37 cellular contexts compared by ENCODE assay signal in the genomic region with DNA sequence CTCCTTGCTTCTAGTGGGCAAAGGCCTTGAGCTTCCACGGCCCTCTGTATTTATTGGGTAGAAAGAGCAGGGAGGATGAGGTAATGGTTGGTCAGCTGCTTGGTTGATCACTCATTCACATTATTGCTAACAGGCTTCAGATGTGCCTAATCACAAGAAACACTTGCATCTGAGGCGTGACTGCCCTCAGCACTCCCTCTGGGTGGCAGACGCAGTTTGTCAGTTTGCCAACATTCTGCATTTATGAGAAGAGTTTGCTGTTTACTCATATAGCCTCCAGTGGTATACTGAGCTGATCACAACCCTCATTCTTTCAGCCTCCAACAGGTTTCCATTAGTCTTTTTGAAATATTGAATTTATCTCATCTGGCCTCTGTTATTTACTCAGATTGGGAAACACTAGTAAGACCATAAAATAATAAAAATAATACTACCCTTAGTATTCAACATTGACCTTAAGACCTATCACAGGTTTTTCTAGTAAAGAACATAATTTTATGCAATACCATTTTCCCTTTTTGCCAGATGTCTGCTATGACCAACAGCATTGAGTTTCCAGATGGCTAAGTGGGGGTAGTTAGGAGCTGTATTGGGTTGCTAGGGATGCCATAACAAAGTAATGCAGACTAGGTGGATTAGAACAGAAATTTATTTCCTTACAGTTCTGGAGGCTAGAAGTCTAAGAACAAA. TPM values are rescaled to one million over a fixed set of nuclear protein-coding genes. Genes with fewer than 3 reads are reported as not detected.
DNase-seq lines count a peak whose midpoint lies in the region; ATAC-seq, FAIRE-seq and TF ChIP-seq lines count a peak whose summit lies in the region.
"Had no signal": no experiment of that assay in that cellular context is flagged by ENCODE, and none has a peak within 500 bp of the region (broad histone marks: within the 10 kb centered on the region; RNA-seq: fewer than 3 reads in every experiment).

No MANE protein-coding gene starts in this region.

- intact Hi-C loops in PC-9 (cut with micrococcal nuclease; ENCODE audit: unreplicated experiment): no loop called here

- DNase-seq in DMS53 (lab: John Stamatoyannopoulos, UW) (peak; percentile 24), DMS53 treated with DMSO at 0.1 percent for 48 hours (lab: John Stamatoyannopoulos, UW; ENCODE audit: unreplicated experiment) (no peak), PC-9 (peak in 1 of 2 experiments; percentile 36), epithelial cell of proximal tubule (ENCODE audit: low read depth) (peak; percentile 2), kidney tubule cell (ENCODE audit: low spot score) (peak; percentile 59), RCC 7860 (ENCODE audit: low spot score) (no peak)
- DNase-seq in activated CD4-positive, alpha-beta memory T cell treated with anti-CD3 and anti-CD28 coated beads, Interleukin-2, amount 10 ng/mL, durations not matched to agents 7 days and 5 days: no peak
- DNase-seq: 8988T; activated B cell treated with CpG ODN at 0.5 μM for 24 hours; activated CD4-positive, alpha-beta T cell treated with anti-CD3 and anti-CD28 coated beads, Interleukin-2, amount 10 ng/mL, durations not matched to agents 7 days and 5 days; activated gamma-delta T cell; activated naive CD8-positive, alpha-beta T cell treated with anti-CD3 and anti-CD28 coated beads, Interleukin-2, amount 10 ng/mL, durations not matched to agents 7 days and 5 days; activated T-cell treated with anti-CD3 and anti-CD28 coated beads, Interleukin-2, amount 50 U/mL, for 24 hours; AML-193; aorta; CD4-positive, alpha-beta T cell; glutamatergic neuron; Karpas-422; MV-4-11; naive thymus-derived CD4-positive, alpha-beta T cell; NCI-H146; NCI-H2107; NCI-H446 treated with DMSO at 0.1 percent for 48 hours; psoas muscle; stimulated activated CD4-positive, alpha-beta T cell treated with anti-CD3 and anti-CD28 coated beads, Interleukin-4, amount 100 ng/mL, for 1 hour; stomach; T-helper 1 cell; uterus had no signal

- H3K9me2 ChIP-seq in PC-9 (ENCODE audit: insufficient read depth): no peaks in the 10 kb centered on the region

- H3K4me3 Mint-ChIP-seq in activated CD4-positive, alpha-beta memory T cell treated with anti-CD3 and anti-CD28 coated beads, Interleukin-2, amount 10 ng/mL, durations not matched to agents 7 days and 5 days: no peak overlapping the region
- H3K4me3 Mint-ChIP-seq: activated B cell treated with CpG ODN at 0.5 μM for 24 hours; activated CD4-positive, alpha-beta T cell treated with anti-CD3 and anti-CD28 coated beads, Interleukin-2, amount 10 ng/mL, durations not matched to agents 7 days and 5 days; activated naive CD8-positive, alpha-beta T cell treated with anti-CD3 and anti-CD28 coated beads, Interleukin-2, amount 10 ng/mL, durations not matched to agents 7 days and 5 days; activated T-cell treated with anti-CD3 and anti-CD28 coated beads, Interleukin-2, amount 50 U/mL, for 24 hours; CD4-positive, alpha-beta T cell; dendritic cell treated with granulocyte-macrophage colony-stimulating factor and Interleukin-4, amounts not matched to agents 40 ng/mL and 50 ng/mL, for 4 days; naive thymus-derived CD4-positive, alpha-beta T cell had no signal

- H3K27ac ChIP-seq in PC-9: no peak overlapping the region
- H3K27ac ChIP-seq: cardiac muscle cell, esophagus muscularis mucosa, neutrophil, psoas muscle, RWPE1, stomach, uterus had no signal

- H3K36me3 ChIP-seq in PC-9 (ENCODE audit: low read depth): no peaks in the 10 kb centered on the region
- H3K36me3 ChIP-seq: cardiac muscle cell, esophagus muscularis mucosa, neutrophil, stomach, uterus had no signal

- no peaks in the 10 kb centered on the region for H3K79me2 ChIP-seq in PC-9 (ENCODE audit: low read depth)

- POLR2A ChIA-PET in PC-9 (lab: Charles Lee; ENCODE audit: unreplicated experiment): no interaction called here
- POLR2A ChIA-PET in activated CD4-positive, alpha-beta memory T cell treated with anti-CD3 and anti-CD28 coated beads, Interleukin-2, amount 10 ng/mL, durations not matched to agents 7 days and 5 days (lab: Charles Lee): no interaction called here

- 0 out of 2 replicates have a peak, but pooled peaks cover 2% of the 10 kb centered on the region for H3F3A ChIP-seq in PC-9 (ENCODE audit: insufficient read depth, low read depth)

- ATAC-seq in HG03571 (IDR thresholded peaks at IDR 0.05; ENCODE audit: unreplicated experiment): no peak
- ATAC-seq: naive thymus-derived CD4-positive, alpha-beta T cell; psoas muscle had no signal

- H2AFZ ChIP-seq in PC-9: 0 out of 2 replicates have a peak overlapping the region, but pooled peaks have one; percentile 9

- no peaks in the 10 kb centered on the region for H3K4me1 ChIP-seq in PC-9 (replicated peaks; ENCODE audit: insufficient read depth)
- H3K4me1 ChIP-seq: esophagus muscularis mucosa, psoas muscle, stomach had no signal

- peaks cover 5% of the 10 kb centered on the region; the same call in 1 of the 2 replicates for H3K9me3 ChIP-seq in PC-9 (ENCODE audit: insufficient read depth, low read depth)
- H3K9me3 ChIP-seq: neutrophil, psoas muscle, uterus had no signal

- peaks cover 4% of the 10 kb centered on the region for H3K9me3 Mint-ChIP-seq in activated CD4-positive, alpha-beta memory T cell treated with anti-CD3 and anti-CD28 coated beads, Interleukin-2, amount 10 ng/mL, durations not matched to agents 7 days and 5 days
- H3K9me3 Mint-ChIP-seq: activated CD4-positive, alpha-beta T cell treated with anti-CD3 and anti-CD28 coated beads, Interleukin-2, amount 10 ng/mL, durations not matched to agents 7 days and 5 days had no signal

- TF ChIP-seq CTCF in PC-9 (conservative IDR thresholded peaks at IDR 0.05) (no peak), epithelial cell of proximal tubule (conservative IDR thresholded peaks at IDR 0.05; ENCODE audit: low read depth, low read length) (no peak)

- H3K27me3 ChIP-seq in PC-9 (ENCODE audit: insufficient read depth, low read depth): no peaks in the 10 kb centered on the region
- H3K27me3 ChIP-seq: cardiac muscle cell, esophagus muscularis mucosa, neutrophil, stomach, uterus had no signal

- no peak for FAIRE-seq in RCC 7860 (lab: Jason Lieb, UNC)
- FAIRE-seq: H54, islet of Langerhans had no signal

- H3K27ac Mint-ChIP-seq in activated CD4-positive, alpha-beta memory T cell treated with anti-CD3 and anti-CD28 coated beads, Interleukin-2, amount 10 ng/mL, durations not matched to agents 7 days and 5 days: no peak overlapping the region
- H3K27ac Mint-ChIP-seq: activated B cell treated with CpG ODN at 0.5 μM for 24 hours; activated CD4-positive, alpha-beta T cell treated with anti-CD3 and anti-CD28 coated beads, Interleukin-2, amount 10 ng/mL, durations not matched to agents 7 days and 5 days; activated naive CD8-positive, alpha-beta T cell treated with anti-CD3 and anti-CD28 coated beads, Interleukin-2, amount 10 ng/mL, durations not matched to agents 7 days and 5 days; activated T-cell treated with anti-CD3 and anti-CD28 coated beads, Interleukin-2, amount 50 U/mL, for 24 hours; CD4-positive, alpha-beta T cell; dendritic cell treated with granulocyte-macrophage colony-stimulating factor and Interleukin-4, amounts not matched to agents 40 ng/mL and 50 ng/mL, for 4 days; naive thymus-derived CD4-positive, alpha-beta T cell had no signal

- BruUV-seq in PC-9 (replicated peaks; lab: Mats Ljungman, UMichigan): no TSS peak

- H3K36me3 Mint-ChIP-seq in activated CD4-positive, alpha-beta memory T cell treated with anti-CD3 and anti-CD28 coated beads, Interleukin-2, amount 10 ng/mL, durations not matched to agents 7 days and 5 days (ENCODE audit: low read depth): no peaks in the 10 kb centered on the region
- H3K36me3 Mint-ChIP-seq: activated naive CD8-positive, alpha-beta T cell treated with anti-CD3 and anti-CD28 coated beads, Interleukin-2, amount 10 ng/mL, durations not matched to agents 7 days and 5 days had no signal

- CTCF ChIA-PET in PC-9 (lab: Charles Lee): no interaction called here
- CTCF ChIA-PET in activated CD4-positive, alpha-beta memory T cell treated with anti-CD3 and anti-CD28 coated beads, Interleukin-2, amount 10 ng/mL, durations not matched to agents 7 days and 5 days (lab: Charles Lee): no interaction called here

- H3K4me3 ChIP-seq in PC-9: no peak overlapping the region
- H3K4me3 ChIP-seq in epithelial cell of proximal tubule (ENCODE audit: low read depth, low read length): no peak overlapping the region
- H3K4me3 ChIP-seq: cardiac muscle cell, esophagus muscularis mucosa, psoas muscle, stomach, uterus had no signal

- no peaks in the 10 kb centered on the region for H3K4me1 Mint-ChIP-seq in activated CD4-positive, alpha-beta memory T cell treated with anti-CD3 and anti-CD28 coated beads, Interleukin-2, amount 10 ng/mL, durations not matched to agents 7 days and 5 days
- H3K4me1 Mint-ChIP-seq: activated B cell treated with CpG ODN at 0.5 μM for 24 hours; activated CD4-positive, alpha-beta T cell treated with anti-CD3 and anti-CD28 coated beads, Interleukin-2, amount 10 ng/mL, durations not matched to agents 7 days and 5 days; activated naive CD8-positive, alpha-beta T cell treated with anti-CD3 and anti-CD28 coated beads, Interleukin-2, amount 10 ng/mL, durations not matched to agents 7 days and 5 days; naive thymus-derived CD4-positive, alpha-beta T cell had no signal

- H3K27me3 Mint-ChIP-seq in activated CD4-positive, alpha-beta memory T cell treated with anti-CD3 and anti-CD28 coated beads, Interleukin-2, amount 10 ng/mL, durations not matched to agents 7 days and 5 days: peaks cover 4% of the 10 kb centered on the region
- H3K27me3 Mint-ChIP-seq: activated B cell treated with CpG ODN at 0.5 μM for 24 hours; activated CD4-positive, alpha-beta T cell treated with anti-CD3 and anti-CD28 coated beads, Interleukin-2, amount 10 ng/mL, durations not matched to agents 7 days and 5 days; dendritic cell treated with granulocyte-macrophage colony-stimulating factor and Interleukin-4, amounts not matched to agents 40 ng/mL and 50 ng/mL, for 4 days had no signal

- H3K4me2 ChIP-seq in PC-9: no peak overlapping the region

- no peaks in the 10 kb centered on the region for H4K20me1 ChIP-seq in PC-9 (ENCODE audit: insufficient read depth)

RNA-seq across cellular contexts. Expression of gene PTGFR, which starts 53.3 kb away (rescaled TPM):
- total RNA-seq in PC-9 (2021) (not detected in 2 replicates), epithelial cell of proximal tubule (0.14 and 1.3 TPM in 2 replicates)
- not detected for total RNA-seq in activated CD4-positive, alpha-beta memory T cell treated with anti-CD3 and anti-CD28 coated beads, Interleukin-2, amount 10 ng/mL, durations not matched to agents 7 days and 5 days
- total RNA-seq: activated B cell treated with CpG ODN at 0.5 μM for 24 hours; activated CD4-positive, alpha-beta T cell treated with anti-CD3 and anti-CD28 coated beads, Interleukin-2, amount 10 ng/mL, durations not matched to agents 7 days and 5 days; activated naive CD8-positive, alpha-beta T cell treated with anti-CD3 and anti-CD28 coated beads, Interleukin-2, amount 10 ng/mL, durations not matched to agents 7 days and 5 days; cardiac muscle cell; CD4-positive, alpha-beta T cell; G401; naive thymus-derived CD4-positive, alpha-beta T cell had no signal

Comparison
In these comparisons a context has a peak if more than half of its experiments do, and no peak if none do; other contexts are left out.
1. DNase-seq: peak in DMS53 (single experiment), epithelial cell of proximal tubule (single experiment) and kidney tubule cell (single experiment); none in DMS53 treated with DMSO at 0.1 percent for 48 hours (single experiment), activated CD4-positive, alpha-beta memory T cell treated with anti-CD3 and anti-CD28 coated beads, Interleukin-2, amount 10 ng/mL, durations not matched to agents 7 days and 5 days (single experiment) and RCC 7860 (single experiment).